In the genomic region with DNA sequence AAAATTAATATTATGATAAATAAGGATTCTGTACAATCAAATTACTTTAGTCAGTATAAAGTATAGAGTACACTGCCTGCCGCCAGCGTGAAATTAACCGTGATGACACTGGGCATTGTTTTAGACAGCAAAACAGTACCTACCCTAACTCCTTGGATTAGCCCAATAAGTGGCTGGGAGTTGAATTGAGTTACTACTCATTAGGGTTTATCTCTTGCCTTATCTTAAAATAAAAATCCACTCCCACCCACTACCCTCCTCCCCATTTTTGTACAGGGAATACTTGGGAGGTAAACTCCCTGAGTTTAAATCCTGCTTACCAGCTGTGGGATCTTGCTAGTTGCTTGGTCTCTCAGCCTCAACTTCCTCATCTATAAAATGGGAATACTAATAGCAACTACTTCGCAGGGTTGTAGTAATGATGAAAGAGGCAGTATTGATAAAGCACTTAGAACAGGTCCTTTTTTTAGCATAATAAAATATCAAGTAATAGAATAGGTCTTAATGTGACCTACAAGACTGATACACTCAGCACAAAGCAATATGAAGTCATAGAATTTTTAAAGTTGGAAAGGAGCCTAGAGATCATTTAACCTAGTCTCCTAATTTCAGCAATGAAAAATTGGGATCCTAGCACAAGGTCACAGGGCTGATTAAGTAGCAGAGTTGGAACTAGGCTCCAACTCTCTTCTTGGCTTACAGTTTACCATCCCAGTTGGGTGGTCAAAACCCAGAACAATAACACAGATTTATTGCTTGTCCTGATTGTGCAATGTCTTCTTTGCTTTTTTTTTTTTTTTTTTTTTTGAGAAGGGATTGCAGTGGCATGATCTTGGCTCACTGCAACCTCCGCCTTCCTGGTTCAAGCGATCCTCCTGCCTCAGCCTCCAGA, we compare ENCODE assay signal across 15 cellular contexts. TPM values are rescaled to one million over a fixed set of nuclear protein-coding genes. Genes with fewer than 3 reads are reported as not detected.
A peak's percentile ranks its signal among the peaks of the same experiment; 100 is the strongest.
DNase-seq lines count a peak whose midpoint lies in the region; ATAC-seq, FAIRE-seq and TF ChIP-seq lines count a peak whose summit lies in the region.
"Had no signal": no experiment of that assay in that cellular context is flagged by ENCODE, and none has a peak within 500 bp of the region (broad histone marks: within the 10 kb centered on the region; RNA-seq: fewer than 3 reads in every experiment).

No MANE protein-coding gene starts in this region.

- in situ Hi-C loops in K562 (cut with MboI) (no loop called here), gastrocnemius medialis (cut with MboI; ENCODE audit: low sequenced_read_pairs in 4 of 4) (no loop called here), G401 (cut with HindIII; ENCODE audit: low sequenced_read_pairs) (no loop called here)

- H3K9me3 ChIP-seq in A549, result no peaks in the 10 kb centered on the region
- H3K9me3 ChIP-seq in K562 (replicated peaks; ENCODE audit: control insufficient read depth, insufficient read depth, low read depth, low read length), result no peaks in the 10 kb centered on the region
- H3K9me3 ChIP-seq in gastrocnemius medialis, result no peaks in the 10 kb centered on the region
- H3K9me3 ChIP-seq: prostate gland had no signal

- H3K79me2 ChIP-seq in K562 (ENCODE audit: control insufficient read depth, insufficient read depth, low read length), result no peaks in the 10 kb centered on the region

- POLR2A ChIA-PET in A549 (lab: Yijun Ruan, JAX) (no interaction called here), K562 (lab: Yijun Ruan, JAX) (interaction anchor here (0.6 kb wide), 1 partner anchor 670 kb away, joined by 3 read pairs; no protein-coding TSS in a partner anchor)

- TF ChIP-seq RAD21 in A549 (conservative IDR thresholded peaks at IDR 0.05 in 1 of 2, IDR thresholded peaks at IDR 0.05 in 1 of 2), result no peak
- no peak for TF ChIP-seq RAD21 in K562 (CRISPR knock-in tag; conservative IDR thresholded peaks at IDR 0.05 in 1 of 2, IDR thresholded peaks at IDR 0.05 in 1 of 2)

- no peaks in the 10 kb centered on the region for H3K27me3 ChIP-seq in K562 (ENCODE audit: control insufficient read depth in 2 of 2, insufficient read depth in 2 of 2, low read length in 2 of 2)
- H3K27me3 ChIP-seq in gastrocnemius medialis, result no peaks in the 10 kb centered on the region
- H3K27me3 ChIP-seq: foreskin keratinocyte had no signal

- H3K27ac ChIP-seq in A549, result no peak overlapping the region
- no peak overlapping the region for H3K27ac ChIP-seq in K562 (ENCODE audit: extremely low read depth, low read depth, low read length)
- peak overlapping the region; percentile 18 to 52 (median 36) for H3K27ac ChIP-seq in gastrocnemius medialis
- H3K27ac ChIP-seq: foreskin keratinocyte, PC-9 had no signal

- WGBS in A549 (ENCODE audit: missing lambda C conversion rate), result 94% methylated on average over 6 of the region's 6 CpGs
- 84% methylated on average over 6 of the region's 6 CpGs for WGBS in K562 (ENCODE audit: insufficient coverage, low coverage, missing lambda C conversion rate)

- intact Hi-C loops in K562 (cut with micrococcal nuclease), result no loop called here
- intact Hi-C loops in left cardiac atrium (cut with DNase I), result no loop called here
- intact Hi-C loops in gastrocnemius medialis (cut with DNase I; ENCODE audit: low total_unique reads), result no loop called here

- BruUV-seq in K562 (replicated peaks; lab: Mats Ljungman, UMichigan), result no TSS peak

- H3K9ac ChIP-seq in K562 (ENCODE audit: insufficient read depth in 1 of 2, low read depth in 2 of 2, low read length in 2 of 2), result no peak overlapping the region

- CTCF ChIA-PET in A549 (lab: Yijun Ruan, JAX) (no interaction called here), K562 (lab: Yijun Ruan, JAX; ENCODE audit: low intra/inter-chr PET ratio) (no interaction called here)

- TF ChIP-seq EP300 in A549 (IDR thresholded peaks at IDR 0.05), result no peak
- TF ChIP-seq EP300 in K562 (IDR thresholded peaks at IDR 0.05; ENCODE audit: low read length), result no peak

- no peak overlapping the region for H2AFZ ChIP-seq in K562 (ENCODE audit: low read depth, low read length)
- H2AFZ ChIP-seq: PC-9 had no signal

- no peaks in the 10 kb centered on the region for H4K20me1 ChIP-seq in K562 (replicated peaks; ENCODE audit: control insufficient read depth, insufficient read depth, low read length)

- DNase-seq in A549 (ENCODE audit: low read depth in 1 of 2, low spot score in 1 of 2), result no peak
- no peak for DNase-seq in K562 (ENCODE audit: extremely low read depth in 1 of 4, low spot score in 3 of 4)
- no peak for DNase-seq in left cardiac atrium
- DNase-seq in gastrocnemius medialis, result no peak
- no peak for DNase-seq in glomerular visceral epithelial cell (ENCODE audit: extremely low spot score)
- no peak for DNase-seq in DMS53 (lab: John Stamatoyannopoulos, UW)
- no peak for DNase-seq in G401 (ENCODE audit: low spot score)
- DNase-seq: activated B cell treated with CpG ODN at 0.5 μM for 24 hours; foreskin keratinocyte; immature natural killer cell; NCI-H446 treated with DMSO at 0.1 percent for 48 hours; PC-9; stimulated activated CD4-positive, alpha-beta T cell treated with anti-CD3 and anti-CD28 coated beads, Interleukin-4, amount 100 ng/mL, for 24 hours had no signal

- H3K9me1 ChIP-seq in K562 (ENCODE audit: control insufficient read depth, insufficient read depth, low read length), result no peaks in the 10 kb centered on the region

- H3K4me1 ChIP-seq in A549, result peaks cover 7% of the 10 kb centered on the region; the same call in 1 of the 3 replicates
- 0 out of 5 replicates have a peak, but pooled peaks cover 0 to under 1% of the 10 kb centered on the region in 2 experiments for H3K4me1 ChIP-seq in K562 (replicated peaks in 1 of 2; ENCODE audit: control insufficient read depth in 2 of 2, insufficient read depth in 2 of 2, low read length in 2 of 2)
- peaks cover 37 to 44% of the 10 kb centered on the region in 2 donors for H3K4me1 ChIP-seq in gastrocnemius medialis
- H3K4me1 ChIP-seq: foreskin keratinocyte had no signal

- TF ChIP-seq POLR2A in A549 (IDR thresholded peaks at IDR 0.05; ENCODE audit: low read length) (no peak), K562 (conservative IDR thresholded peaks at IDR 0.05) (no peak), gastrocnemius medialis (IDR thresholded peaks at IDR 0.05) (no peak)

- H3K4me3 ChIP-seq in A549, result no peak overlapping the region
- no peak overlapping the region for H3K4me3 ChIP-seq in K562
- H3K4me3 ChIP-seq in gastrocnemius medialis, result no peak overlapping the region
- H3K4me3 ChIP-seq: PC-9, prostate gland had no signal

- TF ChIP-seq CTCF in A549 (IDR thresholded peaks at IDR 0.05), result no peak
- no peak for TF ChIP-seq CTCF in K562 (IDR thresholded peaks at IDR 0.05 in 2 of 3, conservative IDR thresholded peaks at IDR 0.05 in 1 of 3; ENCODE audit: insufficient read depth in 2 of 3, low read depth in 1 of 3, low read length in 3 of 3)
- TF ChIP-seq CTCF in gastrocnemius medialis (IDR thresholded peaks at IDR 0.05 in 4 of 5, conservative IDR thresholded peaks at IDR 0.05 in 1 of 5), result no peak

- no peaks in the 10 kb centered on the region for H3K36me3 ChIP-seq in K562 (ENCODE audit: control insufficient read depth, insufficient read depth, low read length)
- no peaks in the 10 kb centered on the region for H3K36me3 ChIP-seq in gastrocnemius medialis
- H3K36me3 ChIP-seq: prostate gland had no signal

- H3K4me2 ChIP-seq in A549, result no peak overlapping the region
- no peak overlapping the region for H3K4me2 ChIP-seq in K562 (ENCODE audit: insufficient read depth, low read length)
- H3K4me2 ChIP-seq: PC-9 had no signal

- FAIRE-seq in A549 (lab: Jason Lieb, UNC), result no peak
- FAIRE-seq in K562 (lab: Jason Lieb, UNC), result no peak

- ATAC-seq in A549 (no peak), K562 (no peak), left cardiac atrium (peak; percentile 53 to 85), gastrocnemius medialis (peak; percentile 59 to 60), GM21381 (IDR thresholded peaks at IDR 0.05; ENCODE audit: unreplicated experiment) (no peak)
- ATAC-seq: foreskin keratinocyte had no signal

RNA-seq across cellular contexts. Expression of a gene that starts 23.8 kb away (rescaled TPM):
- polyA plus RNA-seq in A549 (2011; rRNA removed), result 7.5 and 10.4 TPM in 2 replicates
- polyA plus RNA-seq in A549 (2012; cell fraction: cytosol; rRNA removed), result 2.0 and 2.2 TPM in 2 replicates
- polyA plus RNA-seq in A549 (2012; cell fraction: nucleus; rRNA removed), result 0.80 and 1.5 TPM in 2 replicates
- 2.5 to 3.3 TPM (median 2.9 TPM) in 3 replicates for polyA plus RNA-seq in A549 (2017; fragmentation: RNase III; extraction: RNeasy Plus Mini Kit Qiagen cat#74134 plus additional on column Dnase treatment)
- polyA minus RNA-seq in A549 (2011; rRNA and poly(A)+ RNA removed), result 15.8 and 17.6 TPM in 2 replicates
- 15.0 and 25.0 TPM in 2 replicates for total RNA-seq in K562 (2011; cell fraction: chromatin; rRNA removed; ENCODE audit: low replicate concordance)
- total RNA-seq in K562 (2011; cell fraction: nucleolus; rRNA removed), result 4.7 and 5.4 TPM in 2 replicates
- 9.0 and 17.7 TPM in 2 replicates for total RNA-seq in K562 (2011; cell fraction: nucleoplasm; rRNA removed)
- total RNA-seq in K562 (2014; rRNA removed), result 29.4 and 38.1 TPM in 2 replicates
- total RNA-seq in K562 (2014; rRNA removed; fragmentation: Illumina TruSeq; extraction: Trizol), result 46.5 and 55.7 TPM in 2 replicates
- total RNA-seq in K562 (2015; rRNA removed; fragmentation: Illumina TruSeq; extraction: Trizol), result 45.7 and 52.5 TPM in 2 replicates
- 36.2 and 44.2 TPM in 2 replicates for total RNA-seq in K562 (2021)
- 13.0 and 16.1 TPM in 2 replicates for polyA plus RNA-seq in K562 (2011; rRNA removed)
- polyA plus RNA-seq in K562 (2011; cell fraction: cytosol; rRNA removed), result 5.8 and 7.4 TPM in 2 replicates
- polyA plus RNA-seq in K562 (2011; cell fraction: nucleus; rRNA removed), result 6.8 and 8.9 TPM in 2 replicates
- 9.5 and 14.3 TPM in 2 replicates for polyA plus RNA-seq in K562 (2012)
- polyA plus RNA-seq in K562 (2014; fragmentation: Illumina TruSeq; extraction: Trizol), result 19.5 and 22.9 TPM in 2 replicates
- polyA plus RNA-seq in K562 (2014; fragmentation: Nextera tagmentation; extraction: Ambion mirVana), result 10 to 100 TPM in 1 of 2 experiments, 1 to 10 TPM in 1; 5.3 to 13.9 TPM
- polyA plus RNA-seq in K562 (2014; rRNA removed), result 13.2 and 15.1 TPM in 2 replicates
- polyA minus RNA-seq in K562 (2011; rRNA and poly(A)+ RNA removed), result 36.8 and 42.7 TPM in 2 replicates
- 18.4 and 22.6 TPM in 2 replicates for polyA minus RNA-seq in K562 (2011; cell fraction: cytosol; rRNA and poly(A)+ RNA removed)
- polyA minus RNA-seq in K562 (2011; cell fraction: nucleus; rRNA and poly(A)+ RNA removed), result 12.5 and 31.9 TPM in 2 replicates
- total RNA-seq in left cardiac atrium, result 10 to 100 TPM; 53.9 to 56.7 TPM
- 10 to 100 TPM; 25.4 to 31.8 (median 26.1) TPM for total RNA-seq in gastrocnemius medialis
- 61.3 and 98.1 TPM in 2 replicates for total RNA-seq in G401 (2014; rRNA removed; shearing (Covaris generic))

Comparison
In these comparisons a context has a peak if more than half of its experiments do, and no peak if none do; other contexts are left out.
1. ATAC-seq: peak in left cardiac atrium (2 of 2) and gastrocnemius medialis (2 of 2); none in A549 (0 of 2), K562 (single experiment) and GM21381 (single experiment).
2. H3K27ac ChIP-seq: peak in gastrocnemius medialis (4 of 4); none in A549 (0 of 2) and K562 (single experiment).